8 cellular contexts compared by ENCODE assay signal in the genomic region with DNA sequence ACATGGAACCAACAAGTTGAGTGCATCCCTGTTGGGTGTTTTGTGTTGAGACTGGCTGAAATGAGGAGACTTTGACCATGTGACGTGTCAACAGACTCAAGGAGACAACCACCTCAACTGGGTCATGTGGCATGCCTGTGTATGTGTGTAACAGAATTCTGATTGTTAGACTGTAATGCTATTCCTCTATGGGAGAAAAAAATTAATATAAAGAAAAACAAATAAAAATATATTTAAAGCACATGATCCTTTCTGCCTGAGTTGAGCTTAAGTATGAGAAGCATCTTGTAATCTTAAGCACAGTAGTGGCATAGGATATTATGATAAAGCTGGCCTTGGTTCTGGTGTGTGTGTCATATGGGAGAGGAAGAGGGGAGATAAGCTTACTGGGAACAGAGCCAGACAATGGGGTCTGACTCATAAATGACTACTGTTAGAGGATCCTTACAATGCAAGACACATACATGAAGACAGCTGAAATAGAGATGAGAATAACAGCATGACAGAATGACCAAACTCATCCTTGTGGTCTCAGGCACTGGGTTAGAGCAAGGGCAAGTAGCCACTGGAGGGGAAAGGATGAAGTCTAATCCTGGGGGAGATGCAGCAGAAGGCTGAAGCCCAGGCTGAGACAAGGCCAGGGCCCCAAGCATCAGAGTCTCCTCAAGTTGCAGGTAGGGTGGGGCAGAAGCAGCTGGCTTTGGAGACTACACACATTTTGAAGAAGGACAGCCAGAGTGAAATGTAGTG. TPM values are rescaled to one million over a fixed set of nuclear protein-coding genes. Genes with fewer than 3 reads are reported as not detected.
DNase-seq lines count a peak whose midpoint lies in the region; ATAC-seq, FAIRE-seq and TF ChIP-seq lines count a peak whose summit lies in the region.

No MANE protein-coding gene starts in this region.

- FAIRE-seq in GM19239 (lab: Jason Lieb, UNC) = no peak

- H3K27me3 ChIP-seq in heart left ventricle (no peaks in the 10 kb centered on the region), tibial nerve (no peaks in the 10 kb centered on the region)

- H3K36me3 ChIP-seq in heart left ventricle (peaks cover 0 to 72% (median 52%) of the 10 kb centered on the region in 9 donors), tibial nerve (peaks cover 0 to 62% (median 0%) of the 10 kb centered on the region in 3 donors)

- H3K4me3 ChIP-seq in heart left ventricle = no peak overlapping the region
- no peak overlapping the region for H3K4me3 ChIP-seq in fibroblast of mammary gland (ENCODE audit: control insufficient read depth, low read depth, low read length)
- H3K4me3 ChIP-seq in tibial nerve = no peak overlapping the region

- H3K27ac ChIP-seq in heart left ventricle (peak overlapping the region in 9 of 12 donors; percentile 14 to 60 (median 39)), tibial nerve (peak overlapping the region in 1 of 4 donors; percentile 5)

- H3K4me1 ChIP-seq in heart left ventricle = peaks cover 0 to 47% (median 28%) of the 10 kb centered on the region in 12 donors
- peaks cover 0 to 25% (median 5%) of the 10 kb centered on the region in 4 donors for H3K4me1 ChIP-seq in tibial nerve

- TF ChIP-seq POLR2A in heart left ventricle (IDR thresholded peaks at IDR 0.05) (no peak), tibial nerve (IDR thresholded peaks at IDR 0.05) (no peak)

- ATAC-seq in heart left ventricle (peak; percentile 6 to 28 (median 12)), Right ventricle myocardium superior (ENCODE audit: poor library complexity) (no peak), GM21367 (IDR thresholded peaks at IDR 0.05; ENCODE audit: unreplicated experiment) (no peak)

- intact Hi-C loops in heart left ventricle (cut with DNase I) = no loop called here
- intact Hi-C loops in Right ventricle myocardium superior (cut with DNase I) = no loop called here

- 50 to 82% (median 61%) methylated on average over 1 of the region's 1 CpG for WGBS in heart left ventricle, 4 donors
- WGBS in tibial nerve, 2 donors = 71 to 86% methylated on average over 1 of the region's 1 CpG

- TF ChIP-seq EP300 in tibial nerve (IDR thresholded peaks at IDR 0.05) = no peak

- no peak for TF ChIP-seq CTCF in heart left ventricle (IDR thresholded peaks at IDR 0.05)
- no peak for TF ChIP-seq CTCF in fibroblast of mammary gland (conservative IDR thresholded peaks at IDR 0.05; ENCODE audit: control insufficient read depth, insufficient read depth, low read depth, low read length)
- no peak for TF ChIP-seq CTCF in tibial nerve (IDR thresholded peaks at IDR 0.05)

- H3K9me3 ChIP-seq in heart left ventricle = no peaks in the 10 kb centered on the region
- no peaks in the 10 kb centered on the region for H3K9me3 ChIP-seq in tibial nerve

- DNase-seq in heart left ventricle (peak in 2 of 5 donors; percentile 42 to 44), Right ventricle myocardium superior (no peak), RKO (ENCODE audit: low spot score) (peak; percentile 97), fibroblast of mammary gland (ENCODE audit: low read depth) (peak; percentile 99), stromal cell of bone marrow (ENCODE audit: low read depth) (peak; percentile 91), GM19239 (ENCODE audit: insufficient read length, low spot score) (no peak), tibial nerve (ENCODE audit: low spot score in 2 of 2) (no peak)

RNA-seq across cellular contexts. Expression of gene TP53INP2, which starts 9.2 kb away (rescaled TPM):
- total RNA-seq in heart left ventricle (100 to 1,000 TPM in 5 of 9 donors, 10 to 100 TPM in 4; 70.4 to 176 (median 111) TPM), Right ventricle myocardium superior (108 TPM), tibial nerve (10 to 100 TPM; 11.9 to 19.5 (median 18.1) TPM)
- polyA plus RNA-seq in heart left ventricle = 10 to 100 TPM; 54.6 to 93.7 TPM

RNA-seq across cellular contexts. Expression of gene PIGU, which starts 36.5 kb away (rescaled TPM):
- total RNA-seq in heart left ventricle = 10 to 100 TPM; 10.8 to 20.8 (median 15.0) TPM
- 10 to 100 TPM; 21.0 to 24.8 TPM for polyA plus RNA-seq in heart left ventricle
- 10.9 TPM for total RNA-seq in Right ventricle myocardium superior
- 10 to 100 TPM; 20.6 to 31.5 (median 27.7) TPM for total RNA-seq in tibial nerve

Comparison
In these comparisons a context has a peak if more than half of its experiments do, and no peak if none do; other contexts are left out.
1. ATAC-seq: peak in heart left ventricle (4 of 4); none in Right ventricle myocardium superior (single experiment) and GM21367 (single experiment).
2. DNase-seq: peak in RKO (single experiment), fibroblast of mammary gland (single experiment) and stromal cell of bone marrow (single experiment); none in Right ventricle myocardium superior (single experiment), GM19239 (single experiment) and tibial nerve (0 of 2).